In genomic region chr11:7672276-7672959, GRCh38 we compare ENCODE assay signal across 10 cellular contexts. TPM values are rescaled to one million over a fixed set of nuclear protein-coding genes. Genes with fewer than 3 reads are reported as not detected.
A peak's percentile ranks its signal among the peaks of the same experiment; 100 is the strongest.
DNase-seq lines count a peak whose midpoint lies in the region; ATAC-seq, FAIRE-seq and TF ChIP-seq lines count a peak whose summit lies in the region.
"Had no signal": no experiment of that assay in that cellular context is flagged by ENCODE, and none has a peak within 500 bp of the region (broad histone marks: within the 10 kb centered on the region; RNA-seq: fewer than 3 reads in every experiment).

No MANE protein-coding gene starts in this region.

- H2AK5ac ChIP-seq in H1 (ENCODE audit: low read depth, low read length) = peak overlapping the region; percentile 32; the same call in 1 of the 2 replicates

- WGBS in H1 (ENCODE audit: extremely low coverage in 1 of 2, insufficient coverage in 1 of 2, insufficient read length in 1 of 2, insufficient replicate concordance in 2 of 2, low coverage in 1 of 2, low lambda C conversion rate in 2 of 2, missing lambda C conversion rate in 1 of 2), 2 experiments = 96% methylated on average over 16 of the region's 16 CpGs; no CpG with 5 or more reads in 1 of the 2 experiments

- H3K4me1 ChIP-seq in H1 (replicated peaks in 1 of 4; ENCODE audit: control insufficient read depth in 3 of 4, insufficient read depth in 4 of 4, low read length in 3 of 4) (peaks cover 0 to 10% (median 4%) of the 10 kb centered on the region in 4 experiments; a peak in 4 of 7 replicates), skeletal muscle satellite cell (ENCODE audit: control insufficient read depth, insufficient read depth, low read length) (peaks cover 6% of the 10 kb centered on the region)
- H3K4me1 ChIP-seq in CD8-positive, alpha-beta memory T cell (ENCODE audit: insufficient read depth, low read length) = no peaks in the 10 kb centered on the region
- peaks cover 12% of the 10 kb centered on the region for H3K4me1 ChIP-seq in effector memory CD4-positive, alpha-beta T cell (ENCODE audit: control insufficient read depth, insufficient read depth, low read length, poor library complexity, severe bottlenecking)

- DNase-seq in H1 (ENCODE audit: low read depth in 1 of 2, low spot score in 2 of 2) (no peak), NCI-H69 (lab: John Stamatoyannopoulos, UW) (no peak)
- no peak for DNase-seq in CD8-positive, alpha-beta memory T cell
- no peak for DNase-seq in effector memory CD4-positive, alpha-beta T cell
- DNase-seq in central memory CD4-positive, alpha-beta T cell = no peak
- DNase-seq: PC-3 had no signal

- peaks cover 37 to 57% of the 10 kb centered on the region in 2 donors for H3K27me3 Mint-ChIP-seq in CD8-positive, alpha-beta memory T cell

- H4K91ac ChIP-seq in H1 (replicated peaks; ENCODE audit: insufficient read length, low read length) = no peak overlapping the region

- POLR2A ChIA-PET in H1 (lab: Charles Lee; ENCODE audit: partially characterized antibody) = interaction anchor here (1.2 to 2.2 kb wide), 7 partner anchors 9 to 99 kb away, joined by 3 to 14 read pairs (median 4); no protein-coding TSS in a partner anchor
- POLR2A ChIA-PET in CD8-positive, alpha-beta memory T cell (lab: Charles Lee) = no interaction called here

- no peak overlapping the region for H3K56ac ChIP-seq in H1 (replicated peaks; ENCODE audit: insufficient read length, low read depth, low read length)

- no peaks in the 10 kb centered on the region for H3K9me3 Mint-ChIP-seq in CD8-positive, alpha-beta memory T cell

- no peak overlapping the region for H3K27ac ChIP-seq in H1 (ENCODE audit: low read depth, low read length)
- no peak overlapping the region for H3K27ac ChIP-seq in CD8-positive, alpha-beta memory T cell (ENCODE audit: low read depth, low read length)
- no peak overlapping the region for H3K27ac ChIP-seq in effector memory CD4-positive, alpha-beta T cell (ENCODE audit: insufficient read depth, low read length, poor library complexity, severe bottlenecking)

- H2BK12ac ChIP-seq in H1 (ENCODE audit: low read depth, low read length) = peak overlapping the region; percentile 50; the same call in 1 of the 2 replicates

- TF ChIP-seq POLR2A in GM18505 (IDR thresholded peaks at IDR 0.05; ENCODE audit: borderline replicate concordance, extremely low read depth, insufficient read depth, insufficient read length) = no peak
- TF ChIP-seq POLR2A in H1 (IDR thresholded peaks at IDR 0.05; ENCODE audit: control extremely low read depth in 1 of 2, low read depth in 2 of 2, low read length in 2 of 2) = no peak

- peaks cover 16% of the 10 kb centered on the region; the same call in 1 of the 2 replicates for H3K23me2 ChIP-seq in H1 (ENCODE audit: low read depth, low read length)

- no peak overlapping the region for H2BK20ac ChIP-seq in H1 (ENCODE audit: low read length)

- peaks cover 5 to 16% (median 9%) of the 10 kb centered on the region in 3 donors for H3K4me1 Mint-ChIP-seq in CD8-positive, alpha-beta memory T cell

- peak overlapping the region in 3 of 7 donors; percentile 26 to 69 (median 34) for H3K4me3 Mint-ChIP-seq in CD8-positive, alpha-beta memory T cell

- no peaks in the 10 kb centered on the region for H3K36me3 Mint-ChIP-seq in CD8-positive, alpha-beta memory T cell

- H3K9me3 ChIP-seq in H1 (ENCODE audit: insufficient read depth in 2 of 2, low read depth in 1 of 2, low read length in 1 of 2) = no peaks in the 10 kb centered on the region
- H3K9me3 ChIP-seq in skeletal muscle satellite cell (replicated peaks; ENCODE audit: low read length) = no peaks in the 10 kb centered on the region
- H3K9me3 ChIP-seq in CD8-positive, alpha-beta memory T cell (ENCODE audit: low read length) = no peaks in the 10 kb centered on the region
- H3K9me3 ChIP-seq in effector memory CD4-positive, alpha-beta T cell (ENCODE audit: control insufficient read depth, low read length) = no peaks in the 10 kb centered on the region
- H3K9me3 ChIP-seq: heart left ventricle had no signal

- H2BK5ac ChIP-seq in H1 (ENCODE audit: low read depth, low read length) = peak overlapping the region; percentile 44; the same call in 1 of the 2 replicates

- H3K4me2 ChIP-seq in H1 (ENCODE audit: insufficient read depth in 1 of 2, low read depth in 2 of 2, low read length in 2 of 2) (peak overlapping the region; percentile 90 to 92), skeletal muscle satellite cell (ENCODE audit: low read length) (peak overlapping the region; percentile 80)

- H3K27ac Mint-ChIP-seq in CD8-positive, alpha-beta memory T cell = peak overlapping the region in 1 of 8 donors; percentile 59

- H3K36me3 ChIP-seq in H1 (ENCODE audit: control insufficient read depth in 2 of 4, insufficient read depth in 4 of 4, low read length in 3 of 4) = peaks cover 11 to 24% (median 13%) of the 10 kb centered on the region in 4 experiments; a peak in 6 of 8 replicates
- H3K36me3 ChIP-seq in skeletal muscle satellite cell (ENCODE audit: insufficient read depth, low read length) = no peaks in the 10 kb centered on the region
- no peaks in the 10 kb centered on the region for H3K36me3 ChIP-seq in CD8-positive, alpha-beta memory T cell (ENCODE audit: insufficient read depth, low read length)
- H3K36me3 ChIP-seq in effector memory CD4-positive, alpha-beta T cell (ENCODE audit: control insufficient read depth, insufficient read depth, low read length) = no peaks in the 10 kb centered on the region

- H3K9ac ChIP-seq in H1 (replicated peaks in 1 of 4; ENCODE audit: extremely low read depth in 1 of 4, low read depth in 3 of 4, low read length in 3 of 4) = no peak overlapping the region
- no peak overlapping the region for H3K9ac ChIP-seq in skeletal muscle satellite cell (ENCODE audit: low read depth, low read length)

- no peak overlapping the region for H4K8ac ChIP-seq in H1 (ENCODE audit: extremely low read depth, insufficient read depth, low read length)

- no peak overlapping the region for H2BK120ac ChIP-seq in H1 (replicated peaks; ENCODE audit: low read depth, low read length)

- H3K4ac ChIP-seq in H1 (replicated peaks; ENCODE audit: insufficient read length, low read depth, low read length) = no peak overlapping the region

- H4K5ac ChIP-seq in H1 (ENCODE audit: insufficient read length, low read depth, low read length) = no peak overlapping the region

- no peak for TF ChIP-seq EP300 in H1 (IDR thresholded peaks at IDR 0.05; ENCODE audit: borderline replicate concordance in 1 of 2, low read depth in 2 of 2, low read length in 2 of 2)

- TF ChIP-seq RAD21 in H1 (IDR thresholded peaks at IDR 0.05 in 1 of 2, conservative IDR thresholded peaks at IDR 0.05 in 1 of 2; ENCODE audit: low read depth in 2 of 2, low read length in 2 of 2) = no peak

- peak; percentile 12 for ATAC-seq in GM18505 (IDR thresholded peaks at IDR 0.05; ENCODE audit: unreplicated experiment)
- ATAC-seq in HG02763 (IDR thresholded peaks at IDR 0.05; ENCODE audit: unreplicated experiment) = peak; percentile 6
- ATAC-seq: PC-3 had no signal

- H4K20me1 ChIP-seq in H1 (replicated peaks in 1 of 2; ENCODE audit: control insufficient read depth in 1 of 2, insufficient read depth in 2 of 2, low read length in 2 of 2) = no peaks in the 10 kb centered on the region

- CTCF ChIA-PET in H1 (lab: Charles Lee; ENCODE audit: partially characterized antibody) = interaction anchor here (0.6 to 3.7 kb wide), 8 partner anchors 16 to 230 kb away, joined by 3 to 21 read pairs (median 4); no protein-coding TSS in a partner anchor
- CTCF ChIA-PET in CD8-positive, alpha-beta memory T cell (lab: Charles Lee) = interaction anchor here (1.3 to 1.6 kb wide), 2 partner anchors 159 to 860 kb away, joined by 3 to 6 read pairs; partner anchors contain the start of gene PPFIBP2

- H3K4me3 ChIP-seq in H1 (ENCODE audit: extremely low read depth in 1 of 4, insufficient read depth in 2 of 4, low read depth in 3 of 4, low read length in 4 of 4) (peak overlapping the region in 2 of 4 experiments; percentile 68 to 94; a peak in 3 of 8 replicates), skeletal muscle satellite cell (ENCODE audit: low read length) (peak overlapping the region; percentile 64)
- H3K4me3 ChIP-seq in CD8-positive, alpha-beta memory T cell (ENCODE audit: low read length) = no peak overlapping the region
- no peak overlapping the region for H3K4me3 ChIP-seq in effector memory CD4-positive, alpha-beta T cell (ENCODE audit: insufficient read depth, low read depth, low read length, poor library complexity, severe bottlenecking)

- H3K79me2 ChIP-seq in H1 (ENCODE audit: control insufficient read depth in 1 of 2, insufficient read depth in 2 of 2, low read length in 2 of 2) = no peaks in the 10 kb centered on the region

- no peak overlapping the region for H3K14ac ChIP-seq in H1 (ENCODE audit: insufficient read length)

- peaks cover 2% of the 10 kb centered on the region; the same call in 1 of the 2 replicates for H3K79me1 ChIP-seq in H1 (ENCODE audit: low read depth, low read length)

- H3K23ac ChIP-seq in H1 (ENCODE audit: insufficient read length) = no peak overlapping the region

- no peak overlapping the region for H2AFZ ChIP-seq in H1 (ENCODE audit: low read length)

- peak overlapping the region; percentile 71; the same call in 1 of the 2 replicates for H3K18ac ChIP-seq in H1 (ENCODE audit: extremely low read depth, low read length)

- H2BK15ac ChIP-seq in H1 (ENCODE audit: low read length) = 0 out of 2 replicates have a peak overlapping the region, but pooled peaks have one; percentile 29

- TF ChIP-seq CTCF in H1 (IDR thresholded peaks at IDR 0.05; ENCODE audit: control extremely low read depth in 1 of 3, insufficient read depth in 1 of 3, low read depth in 1 of 3, low read length in 3 of 3) = no peak

- no peaks in the 10 kb centered on the region for H3K27me3 ChIP-seq in H1 (replicated peaks in 1 of 4; ENCODE audit: control insufficient read depth in 3 of 4, extremely low read depth in 1 of 4, insufficient read depth in 3 of 4, low read length in 3 of 4)
- H3K27me3 ChIP-seq in skeletal muscle satellite cell (ENCODE audit: control insufficient read depth, insufficient read depth, low read length) = peaks cover 40% of the 10 kb centered on the region
- peaks cover 13% of the 10 kb centered on the region for H3K27me3 ChIP-seq in CD8-positive, alpha-beta memory T cell (ENCODE audit: insufficient read depth, low read length, poor library complexity, severe bottlenecking)
- peaks cover 27% of the 10 kb centered on the region for H3K27me3 ChIP-seq in effector memory CD4-positive, alpha-beta T cell (replicated peaks; ENCODE audit: control insufficient read depth, insufficient read depth, low read length, poor library complexity, severe bottlenecking)

- no peak for FAIRE-seq in H1 (lab: Jason Lieb, UNC)

RNA-seq across cellular contexts. Expression of gene CYB5R2, which starts 0.9 kb away (rescaled TPM):
- total RNA-seq in H1 (2021; fragmentation: NEBNext Ultra II Directional; extraction: Animal tissue kit (Norgen Biotek cat#: 25700)) = 50.4 and 53.0 TPM in 2 replicates
- polyA plus RNA-seq in H1 (2011; rRNA removed) = 51.5 and 55.9 TPM in 2 replicates
- polyA plus RNA-seq in H1 (2011; cell fraction: cytosol; rRNA removed) = 60.1 TPM
- polyA plus RNA-seq in H1 (2011; cell fraction: nucleus; rRNA removed) = 92.4 TPM
- polyA plus RNA-seq in H1 (2012, experiment 1 of 2) = 61.0 to 67.9 TPM (median 65.5 TPM) in 4 replicates
- polyA plus RNA-seq in H1 (2012, experiment 2 of 2) = 97.4 TPM
- polyA plus RNA-seq in H1 (2013, experiment 1 of 2) = 52.9 TPM
- polyA plus RNA-seq in H1 (2013, experiment 2 of 2) = 53.4 TPM
- polyA minus RNA-seq in H1 (2011; rRNA and poly(A)+ RNA removed) = 43.1 and 49.4 TPM in 2 replicates
- 20.8 TPM for polyA minus RNA-seq in H1 (2011; cell fraction: cytosol; rRNA and poly(A)+ RNA removed)
- 32.8 TPM for polyA minus RNA-seq in H1 (2011; cell fraction: nucleus; rRNA and poly(A)+ RNA removed)
- total RNA-seq in skeletal muscle satellite cell (2012; rRNA removed) = 9.1 and 9.8 TPM in 2 replicates
- total RNA-seq in CD8-positive, alpha-beta memory T cell = 1 to 10 TPM in 1 of 2 experiments, under 1 TPM in 1; 0.80 to 1.2 TPM
- 0.12 TPM for polyA plus RNA-seq in CD8-positive, alpha-beta memory T cell

RNA-seq across cellular contexts. Expression of gene OVCH2, which starts 33.9 kb away (rescaled TPM):
- 0.78 and 1.1 TPM in 2 replicates for total RNA-seq in H1 (2021; fragmentation: NEBNext Ultra II Directional; extraction: Animal tissue kit (Norgen Biotek cat#: 25700))
- 0.03 TPM in 1 of 2 replicates, not detected in the other for polyA plus RNA-seq in H1 (2011; rRNA removed)
- polyA plus RNA-seq in H1 (2011; cell fraction: cytosol; rRNA removed) = not detected
- 0.88 TPM for polyA plus RNA-seq in H1 (2011; cell fraction: nucleus; rRNA removed)
- polyA plus RNA-seq in H1 (2012, experiment 1 of 2) = 0.09 to 0.13 TPM in 2 of 4 replicates, not detected in the others
- polyA plus RNA-seq in H1 (2012, experiment 2 of 2) = not detected
- 0.26 TPM for polyA plus RNA-seq in H1 (2013, experiment 1 of 2)
- 0.48 TPM for polyA plus RNA-seq in H1 (2013, experiment 2 of 2)
- 0.16 TPM in 1 of 2 replicates, not detected in the other for polyA minus RNA-seq in H1 (2011; rRNA and poly(A)+ RNA removed)
- not detected for polyA minus RNA-seq in H1 (2011; cell fraction: cytosol; rRNA and poly(A)+ RNA removed)
- polyA minus RNA-seq in H1 (2011; cell fraction: nucleus; rRNA and poly(A)+ RNA removed) = 0.90 TPM
- total RNA-seq in skeletal muscle satellite cell (2012; rRNA removed) = not detected in 2 replicates
- not detected for total RNA-seq in CD8-positive, alpha-beta memory T cell
- polyA plus RNA-seq in CD8-positive, alpha-beta memory T cell = not detected
- total RNA-seq: heart left ventricle, PC-3 had no signal
- polyA plus RNA-seq: heart left ventricle had no signal

Comparison
In these comparisons a context has a peak if more than half of its experiments do, and no peak if none do; other contexts are left out.
1. RNA of gene CYB5R2, which starts 0.9 kb away (total RNA-seq): 50.4 to 53.0 TPM in H1; 0.80 to 1.2 TPM in CD8-positive, alpha-beta memory T cell; every median in the first group is over 10 times any median in the second.